Comparison of ENCODE assay signal across 22 cellular contexts in genomic region chr3:19901918-19902317, GRCh38. TPM values are rescaled to one million over a fixed set of nuclear protein-coding genes. Genes with fewer than 3 reads are reported as not detected.
A peak's percentile ranks its signal among the peaks of the same experiment; 100 is the strongest.
DNase-seq lines count a peak whose midpoint lies in the region; ATAC-seq, FAIRE-seq and TF ChIP-seq lines count a peak whose summit lies in the region.
"Had no signal": no experiment of that assay in that cellular context is flagged by ENCODE, and none has a peak within 500 bp of the region (broad histone marks: within the 10 kb centered on the region; RNA-seq: fewer than 3 reads in every experiment).

No MANE protein-coding gene starts in this region.

- TF ChIP-seq POLR2A in GM12891 (IDR thresholded peaks at IDR 0.05; ENCODE audit: low read depth, low read length) (no peak), body of pancreas (IDR thresholded peaks at IDR 0.05) (no peak), right lobe of liver (IDR thresholded peaks at IDR 0.05) (no peak)

- intact Hi-C loops in body of pancreas (cut with DNase I), result no loop called here
- intact Hi-C loops in right lobe of liver (cut with DNase I), result no loop called here

- H3K36me3 ChIP-seq in body of pancreas (replicated peaks in 1 of 2; ENCODE audit: insufficient read depth in 1 of 2, low read depth in 2 of 2) (no peaks in the 10 kb centered on the region), right lobe of liver (no peaks in the 10 kb centered on the region)
- H3K36me3 ChIP-seq: heart left ventricle, spleen, vagina had no signal

- H3K9me3 ChIP-seq in body of pancreas (no peaks in the 10 kb centered on the region), right lobe of liver (no peaks in the 10 kb centered on the region)
- H3K9me3 ChIP-seq: vagina had no signal

- peak; percentile 73 for ATAC-seq in body of pancreas
- ATAC-seq in right lobe of liver, result peak; percentile 28 to 86 (median 62)
- no peak for ATAC-seq in omental fat pad (ENCODE audit: low FRiP score)
- ATAC-seq: activated naive CD8-positive, alpha-beta T cell treated with anti-CD3 and anti-CD28 coated beads, Interleukin-2, amount 50 U/mL, for 24 hours; activated T-cell treated with anti-CD3 and anti-CD28 coated beads, Interleukin-2, amount 50 U/mL, for 4 hours; heart left ventricle; stimulated activated naive CD8-positive, alpha-beta T cell treated with anti-CD3 and anti-CD28 coated beads, Interleukin-15, amount 100 ng/mL, for 72 hours had no signal

- H3K4me3 ChIP-seq in body of pancreas, result no peak overlapping the region
- H3K4me3 ChIP-seq in right lobe of liver, result no peak overlapping the region
- H3K4me3 ChIP-seq: heart left ventricle, spleen, vagina had no signal

- H3K27me3 ChIP-seq in body of pancreas (no peaks in the 10 kb centered on the region), right lobe of liver (no peaks in the 10 kb centered on the region)
- H3K27me3 ChIP-seq: heart left ventricle, spleen, vagina had no signal

- H3K27ac ChIP-seq in body of pancreas, result no peak overlapping the region
- H3K27ac ChIP-seq in right lobe of liver, result no peak overlapping the region
- H3K27ac ChIP-seq: heart left ventricle, vagina had no signal

- no peak for TF ChIP-seq CTCF in body of pancreas (IDR thresholded peaks at IDR 0.05)
- TF ChIP-seq CTCF in right lobe of liver (IDR thresholded peaks at IDR 0.05), result no peak
- no peak for TF ChIP-seq CTCF in omental fat pad (IDR thresholded peaks at IDR 0.05)

- DNase-seq in GM12891 (ENCODE audit: insufficient read length, low spot score), result no peak
- DNase-seq in NOMO-1 treated with DMSO at 0.1 percent for 48 hours (lab: John Stamatoyannopoulos, UW; ENCODE audit: unreplicated experiment), result peak; percentile 77
- DNase-seq in body of pancreas, result peak in 3 of 4 donors; percentile 17 to 41 (median 27)
- DNase-seq in right lobe of liver, result peak in 1 of 3 donors; percentile 37
- DNase-seq in omental fat pad (ENCODE audit: low spot score), result no peak
- no peak for DNase-seq in NCI-H128 (lab: John Stamatoyannopoulos, UW; ENCODE audit: unreplicated experiment)
- no peak for DNase-seq in frontal cortex (ENCODE audit: low spot score in 2 of 2)
- DNase-seq in COLO668 (lab: John Stamatoyannopoulos, UW; ENCODE audit: unreplicated experiment), result no peak
- DNase-seq: activated CD4-positive, alpha-beta T cell treated with anti-CD3 and anti-CD28 coated beads, Interleukin-2, amount 10 ng/mL, durations not matched to agents 7 days and 5 days; activated naive CD8-positive, alpha-beta T cell treated with anti-CD3 and anti-CD28 coated beads, Interleukin-2, amount 50 U/mL, for 24 hours; activated T-cell treated with anti-CD3 and anti-CD28 coated beads, Interleukin-2, amount 50 U/mL, for 4 hours; cerebellar nuclear complex; DMS53; heart left ventricle; NCI-H1436 treated with DMSO at 0.1 percent for 48 hours; NCI-H510A treated with DMSO at 0.1 percent for 48 hours; posterior cingulate gyrus; spleen; stimulated activated naive CD8-positive, alpha-beta T cell treated with anti-CD3 and anti-CD28 coated beads, Interleukin-15, amount 100 ng/mL, for 72 hours had no signal

- FAIRE-seq in GM12891 (lab: Jason Lieb, UNC), result peak; percentile 40
- FAIRE-seq in frontal cortex (lab: Jason Lieb, UNC), result no peak
- FAIRE-seq: endothelial cell of umbilical vein, H54 had no signal

- WGBS in body of pancreas, 2 donors, result 23 to 41% methylated on average over 4 of the region's 4 CpGs
- 19% methylated on average over 4 of the region's 4 CpGs for WGBS in right lobe of liver (ENCODE audit: insufficient coverage, low coverage, low lambda C conversion rate, missing lambda C conversion rate)

- H3K4me1 ChIP-seq in body of pancreas, result peaks cover 20% of the 10 kb centered on the region
- peaks cover 0 to 35% (median 9%) of the 10 kb centered on the region in 4 donors for H3K4me1 ChIP-seq in right lobe of liver
- H3K4me1 ChIP-seq: vagina had no signal

TF ChIP-seq in GM12891, 5 proteins besides CTCF, POLR2A, EP300 and RAD21:
- TF ChIP-seq POU2F2 (IDR thresholded peaks at IDR 0.05; ENCODE audit: low read depth, low read length) (no peak), POLR2AphosphoS5 (IDR thresholded peaks at IDR 0.05; ENCODE audit: low read depth, low read length) (no peak), PAX5 (IDR thresholded peaks at IDR 0.05; ENCODE audit: insufficient read depth, low read length, severe bottlenecking) (no peak), SPI1 (IDR thresholded peaks at IDR 0.05; ENCODE audit: low read depth, low read length) (no peak), TAF1 (IDR thresholded peaks at IDR 0.05; ENCODE audit: low read depth, low read length) (no peak)

RNA-seq across cellular contexts. Expression of gene EFHB, which starts 32.1 kb away (rescaled TPM):
- 0.32 TPM for polyA plus RNA-seq in GM12891 (2012; ENCODE audit: low read depth, missing spikeins)
- total RNA-seq in body of pancreas, result 1 to 10 TPM in 1 of 2 donors, not detected in 1; 1.3 TPM
- 1 to 10 TPM in 1 of 6 experiments, under 1 TPM in 1, not detected in 4; 0.70 to 1.3 TPM for total RNA-seq in right lobe of liver
- total RNA-seq in omental fat pad, result 1 to 10 TPM in 2 of 4 donors, under 1 TPM in 1, not detected in 1; 0.44 to 1.6 (median 1.1) TPM
- total RNA-seq in frontal cortex, result 0.41 TPM
- polyA plus RNA-seq: endothelial cell of umbilical vein had no signal

RNA-seq across cellular contexts. Expression of gene RAB5A, which starts 45.0 kb away (rescaled TPM):
- 21.1 TPM for polyA plus RNA-seq in GM12891 (2012; ENCODE audit: low read depth, missing spikeins)
- total RNA-seq in body of pancreas, result 10 to 100 TPM; 30.6 to 35.3 TPM
- 10 to 100 TPM; 23.9 to 44.1 (median 30.8) TPM for total RNA-seq in right lobe of liver
- 10 to 100 TPM; 65.7 to 96.8 (median 85.8) TPM for total RNA-seq in omental fat pad
- total RNA-seq in frontal cortex, result 74.2 TPM

Comparison
In these comparisons a context has a peak if more than half of its experiments do, and no peak if none do; other contexts are left out.
1. DNase-seq: peak in NOMO-1 treated with DMSO at 0.1 percent for 48 hours (single experiment) and body of pancreas (3 of 4); none in GM12891 (single experiment), omental fat pad (single experiment), NCI-H128 (single experiment), frontal cortex (0 of 2) and COLO668 (single experiment).